Comparison of ENCODE assay signal across 9 cellular contexts in the genomic region with DNA sequence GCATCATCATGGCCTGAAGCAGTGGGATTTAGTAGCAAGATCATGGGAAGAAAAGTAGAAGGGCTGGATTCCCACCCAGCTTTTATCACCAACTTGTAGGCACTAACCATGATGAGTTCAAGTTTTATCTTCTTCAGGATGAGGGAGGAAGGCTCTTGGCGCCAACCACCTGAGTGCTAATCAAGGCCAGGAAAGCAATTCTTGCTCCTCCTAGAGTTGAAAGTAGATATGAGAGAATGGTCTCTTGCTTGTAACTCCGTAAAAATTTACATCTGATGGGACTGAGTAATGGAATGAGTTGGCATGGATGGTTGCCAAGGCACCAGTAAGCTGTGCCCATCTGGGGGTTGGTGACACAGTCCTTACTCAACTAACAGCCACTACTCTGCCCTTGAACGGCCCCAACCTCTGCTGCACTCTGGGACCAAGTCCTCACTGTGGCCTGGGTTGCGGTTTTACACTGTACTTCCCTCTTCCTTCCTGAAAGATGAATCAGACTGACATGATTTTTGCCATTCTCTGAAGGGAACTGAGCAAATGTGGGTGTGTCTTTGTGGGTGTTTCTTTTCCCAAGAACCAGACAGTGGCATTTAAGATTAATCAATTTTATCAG. TPM values are rescaled to one million over a fixed set of nuclear protein-coding genes. Genes with fewer than 3 reads are reported as not detected.
DNase-seq lines count a peak whose midpoint lies in the region; ATAC-seq, FAIRE-seq and TF ChIP-seq lines count a peak whose summit lies in the region.
"Had no signal": no experiment of that assay in that cellular context is flagged by ENCODE, and none has a peak within 500 bp of the region (broad histone marks: within the 10 kb centered on the region; RNA-seq: fewer than 3 reads in every experiment).

No MANE protein-coding gene starts in this region.

- no peak overlapping the region for H3K27ac Mint-ChIP-seq in astrocyte (ENCODE audit: unreplicated experiment)
- H3K27ac Mint-ChIP-seq in endodermal cell: no peak overlapping the region

- H3K4me1 ChIP-seq in DND-41 (ENCODE audit: insufficient read depth, low read length) (peaks cover 8% of the 10 kb centered on the region), astrocyte (ENCODE audit: insufficient read depth, low read length) (peaks cover 3% of the 10 kb centered on the region), neutrophil (ENCODE audit: control insufficient read depth in 1 of 2, insufficient read depth in 1 of 2, low read depth in 1 of 2, low read length in 1 of 2) (peaks cover 31 to 36% of the 10 kb centered on the region in 2 experiments), endodermal cell (ENCODE audit: control insufficient read depth, insufficient read depth, low read length) (no peaks in the 10 kb centered on the region)
- H3K4me1 ChIP-seq: thyroid gland had no signal

- no peaks in the 10 kb centered on the region for H3K36me3 Mint-ChIP-seq in astrocyte (ENCODE audit: low read depth, unreplicated experiment)
- H3K36me3 Mint-ChIP-seq in endodermal cell (ENCODE audit: low read depth): no peaks in the 10 kb centered on the region

- H3K9me3 ChIP-seq in DND-41 (ENCODE audit: insufficient read depth, low read length, severe bottlenecking) (no peaks in the 10 kb centered on the region), astrocyte (ENCODE audit: insufficient read depth, low read depth, low read length) (no peaks in the 10 kb centered on the region), neutrophil (no peaks in the 10 kb centered on the region), endodermal cell (ENCODE audit: control insufficient read depth, low read length) (no peaks in the 10 kb centered on the region)
- H3K9me3 ChIP-seq: thyroid gland had no signal

- peak; percentile 66 for DNase-seq in DND-41
- DNase-seq in RWPE1 (ENCODE audit: low spot score): peak; percentile 73
- peak; percentile 82 for DNase-seq in astrocyte (ENCODE audit: low read depth)
- no peak for DNase-seq in NCI-H748 (lab: John Stamatoyannopoulos, UW; ENCODE audit: unreplicated experiment)
- no peak for DNase-seq in endodermal cell

- 96% methylated on average over 4 of the region's 4 CpGs; no CpG with 5 or more reads in 1 of the 2 experiments for WGBS in endodermal cell (ENCODE audit: insufficient coverage in 1 of 2, insufficient read length in 1 of 2), 2 experiments

- no peaks in the 10 kb centered on the region for H3K27me3 ChIP-seq in DND-41 (ENCODE audit: insufficient read depth, low read length, poor library complexity)
- no peaks in the 10 kb centered on the region for H3K27me3 ChIP-seq in astrocyte (ENCODE audit: insufficient read depth, low read length)
- H3K27me3 ChIP-seq in neutrophil: no peaks in the 10 kb centered on the region
- no peaks in the 10 kb centered on the region for H3K27me3 ChIP-seq in endodermal cell (ENCODE audit: control insufficient read depth, insufficient read depth, low read length, poor library complexity, severe bottlenecking)
- H3K27me3 ChIP-seq: thyroid gland had no signal

- no peak for TF ChIP-seq CTCF in DND-41 (IDR thresholded peaks at IDR 0.05; ENCODE audit: borderline replicate concordance, extremely low read depth, low read length, poor library complexity, severe bottlenecking)
- TF ChIP-seq CTCF in RWPE1 (conservative IDR thresholded peaks at IDR 0.05; ENCODE audit: low read depth): no peak
- TF ChIP-seq CTCF in astrocyte (IDR thresholded peaks at IDR 0.05; ENCODE audit: insufficient read depth, low read depth, low read length): no peak
- TF ChIP-seq CTCF in neutrophil (IDR thresholded peaks at IDR 0.05): no peak
- TF ChIP-seq CTCF in endodermal cell (conservative IDR thresholded peaks at IDR 0.05): no peak

- CTCF ChIA-PET in RWPE1 (lab: Yijun Ruan, JAX): interaction anchor here (0.5 to 1.2 kb wide), 3 partner anchors 54 to 162 kb away, joined by 4 to 7 read pairs (median 4); no protein-coding TSS in a partner anchor

- no peaks in the 10 kb centered on the region for H4K20me1 ChIP-seq in DND-41 (ENCODE audit: insufficient read depth, low read length)
- no peaks in the 10 kb centered on the region for H4K20me1 ChIP-seq in astrocyte (ENCODE audit: insufficient read depth, low read length)

- H3K4me1 Mint-ChIP-seq in astrocyte (ENCODE audit: low read depth, unreplicated experiment): peaks cover 3% of the 10 kb centered on the region
- no peaks in the 10 kb centered on the region for H3K4me1 Mint-ChIP-seq in endodermal cell

- H3K79me2 ChIP-seq in DND-41 (ENCODE audit: insufficient read depth, low read length) (no peaks in the 10 kb centered on the region), astrocyte (ENCODE audit: insufficient read depth, low read length) (no peaks in the 10 kb centered on the region)

- H3K9ac ChIP-seq in DND-41 (ENCODE audit: low read depth, low read length): no peak overlapping the region
- no peak overlapping the region for H3K9ac ChIP-seq in astrocyte (ENCODE audit: low read length)
- no peak overlapping the region for H3K9ac ChIP-seq in endodermal cell (ENCODE audit: extremely low read depth, low read length, poor library complexity, severe bottlenecking)

- H3K36me3 ChIP-seq in DND-41 (ENCODE audit: insufficient read depth, low read length): no peaks in the 10 kb centered on the region
- H3K36me3 ChIP-seq in astrocyte (ENCODE audit: insufficient read depth, low read length): no peaks in the 10 kb centered on the region
- no peaks in the 10 kb centered on the region for H3K36me3 ChIP-seq in neutrophil
- no peaks in the 10 kb centered on the region for H3K36me3 ChIP-seq in endodermal cell (ENCODE audit: control insufficient read depth, insufficient read depth, low read length)
- H3K36me3 ChIP-seq: thyroid gland had no signal

- ATAC-seq in DND-41 (ENCODE audit: insufficient read depth, low read depth): peak; percentile 99
- ATAC-seq in HG02973 (IDR thresholded peaks at IDR 0.05; ENCODE audit: unreplicated experiment): no peak
- ATAC-seq in GM21390 (IDR thresholded peaks at IDR 0.05; ENCODE audit: unreplicated experiment): no peak

- H3K27me3 Mint-ChIP-seq in astrocyte (ENCODE audit: low read depth, unreplicated experiment) (no peaks in the 10 kb centered on the region), endodermal cell (ENCODE audit: insufficient read depth) (peaks cover 5% of the 10 kb centered on the region)

- no peak overlapping the region for H3K4me3 Mint-ChIP-seq in astrocyte (ENCODE audit: unreplicated experiment)
- no peak overlapping the region for H3K4me3 Mint-ChIP-seq in endodermal cell

- H2AFZ ChIP-seq in DND-41 (ENCODE audit: low read depth, low read length) (no peak overlapping the region), astrocyte (ENCODE audit: low read depth, low read length) (no peak overlapping the region)

- FAIRE-seq in astrocyte (lab: Jason Lieb, UNC): peak; percentile 96

- H3K4me3 ChIP-seq in DND-41 (ENCODE audit: low read depth in 1 of 2, low read length in 2 of 2) (no peak overlapping the region), astrocyte (ENCODE audit: insufficient read depth, low read depth, low read length) (no peak overlapping the region), neutrophil (ENCODE audit: low read depth in 1 of 2, low read length in 1 of 2) (peak overlapping the region in 1 of 2 experiments; percentile 17), endodermal cell (ENCODE audit: low read length) (no peak overlapping the region)
- H3K4me3 ChIP-seq: thyroid gland had no signal

- H3K9me3 Mint-ChIP-seq in astrocyte (ENCODE audit: unreplicated experiment) (peaks cover 2% of the 10 kb centered on the region), endodermal cell (peaks cover 39% of the 10 kb centered on the region)

- H3K4me2 ChIP-seq in DND-41 (ENCODE audit: insufficient read depth, low read length) (no peak overlapping the region), astrocyte (ENCODE audit: low read length) (peak overlapping the region; percentile 57)

- POLR2A ChIA-PET in RWPE1 (lab: Yijun Ruan, JAX; ENCODE audit: low non-redundant PET): no interaction called here

- H3K27ac ChIP-seq in DND-41 (ENCODE audit: low read length) (no peak overlapping the region), RWPE1 (peak overlapping the region; percentile 48), astrocyte (ENCODE audit: low read depth, low read length) (peak overlapping the region; percentile 37), neutrophil (peak overlapping the region; percentile 78), endodermal cell (ENCODE audit: low read depth, low read length) (no peak overlapping the region)
- H3K27ac ChIP-seq: thyroid gland had no signal

RNA-seq across cellular contexts. Expression of gene NDP, which starts 39.4 kb away (rescaled TPM):
- total RNA-seq in astrocyte: not detected in 2 replicates
- total RNA-seq in endodermal cell: not detected
- polyA plus RNA-seq in endodermal cell (2013, experiment 1 of 2): 2.2 TPM
- 1.6 TPM for polyA plus RNA-seq in endodermal cell (2013, experiment 2 of 2)

Comparison
In these comparisons a context has a peak if more than half of its experiments do, and no peak if none do; other contexts are left out.
1. DNase-seq: peak in DND-41 (single experiment), RWPE1 (single experiment) and astrocyte (single experiment); none in NCI-H748 (single experiment) and endodermal cell (single experiment).
2. H3K27ac ChIP-seq: peak in RWPE1 (single experiment), astrocyte (single experiment) and neutrophil (single experiment); none in DND-41 (single experiment) and endodermal cell (single experiment).